In the genomic region with DNA sequence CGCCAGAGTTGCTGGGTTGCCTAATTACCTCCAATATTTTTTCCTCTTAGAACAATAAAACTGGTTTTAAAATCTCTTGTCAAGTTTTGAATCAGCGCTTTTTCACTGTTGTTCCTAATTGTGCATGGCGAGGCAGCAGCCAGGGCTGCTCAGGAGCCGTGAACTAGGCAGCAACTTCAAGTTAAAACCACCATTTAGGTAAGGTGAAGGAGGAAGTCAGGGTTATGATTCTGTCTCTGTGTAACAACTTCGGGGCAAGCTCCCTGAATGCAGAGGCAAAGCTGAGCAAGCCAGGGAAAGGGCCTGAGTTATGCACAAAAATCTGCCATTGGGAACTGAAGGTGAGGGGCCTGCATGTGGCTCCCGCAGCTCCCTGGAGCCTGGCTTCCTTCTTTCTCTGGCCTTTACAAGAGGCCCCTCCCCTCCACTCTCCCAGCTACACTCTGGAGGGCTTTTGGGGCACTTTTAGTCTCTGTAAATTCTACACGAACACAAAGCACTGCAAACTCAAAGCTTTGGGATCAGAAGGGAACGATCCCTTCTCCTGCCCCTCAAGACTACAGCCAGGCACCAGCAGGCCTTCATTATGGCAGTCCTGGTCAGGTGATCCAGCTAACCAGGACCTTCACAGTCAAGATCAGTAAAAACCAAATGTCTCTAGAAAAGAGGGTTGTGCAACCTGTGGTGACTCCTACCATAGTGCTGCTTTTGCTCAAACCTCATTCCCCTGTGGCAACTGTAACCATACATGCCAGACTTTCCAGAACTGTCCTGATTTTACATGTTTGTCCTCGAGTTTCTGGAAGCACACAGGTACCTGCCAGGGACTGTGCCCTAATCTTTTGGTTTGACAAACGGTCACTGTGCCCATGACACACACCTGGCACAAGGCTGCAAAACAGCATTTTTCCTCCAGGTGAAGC, we compare ENCODE assay signal across 8 cellular contexts.
DNase-seq lines count a peak whose midpoint lies in the region; ATAC-seq and TF ChIP-seq lines count a peak whose summit lies in the region.

No MANE protein-coding gene starts in this region.

- H3K9me3 ChIP-seq in adrenal gland (replicated peaks in 1 of 3) = no peaks in the 10 kb centered on the region
- no peaks in the 10 kb centered on the region for H3K9me3 ChIP-seq in left lung
- H3K9me3 ChIP-seq in transverse colon = no peaks in the 10 kb centered on the region

- peak; percentile 18 for ATAC-seq in activated CD8-positive, alpha-beta memory T cell treated with anti-CD3 and anti-CD28 coated beads, Interleukin-2, amount 10 ng/mL, durations not matched to agents 7 days and 5 days
- peak; percentile 21 for ATAC-seq in left lung
- ATAC-seq in GM19395 (IDR thresholded peaks at IDR 0.05; ENCODE audit: unreplicated experiment) = no peak

- H3K36me3 ChIP-seq in adrenal gland (replicated peaks in 1 of 2) = no peaks in the 10 kb centered on the region
- H3K36me3 ChIP-seq in left lung = no peaks in the 10 kb centered on the region
- H3K36me3 ChIP-seq in transverse colon = no peaks in the 10 kb centered on the region

- H3K36me3 Mint-ChIP-seq in activated CD8-positive, alpha-beta memory T cell treated with anti-CD3 and anti-CD28 coated beads, Interleukin-2, amount 10 ng/mL, durations not matched to agents 7 days and 5 days = peaks cover 20% of the 10 kb centered on the region
- no peaks in the 10 kb centered on the region for H3K36me3 Mint-ChIP-seq in glutamatergic neuron (ENCODE audit: unreplicated experiment)

- no peaks in the 10 kb centered on the region for H3K9me3 Mint-ChIP-seq in activated CD8-positive, alpha-beta memory T cell treated with anti-CD3 and anti-CD28 coated beads, Interleukin-2, amount 10 ng/mL, durations not matched to agents 7 days and 5 days (ENCODE audit: low read depth)
- H3K9me3 Mint-ChIP-seq in glutamatergic neuron (ENCODE audit: unreplicated experiment) = peaks cover 12% of the 10 kb centered on the region

- H3K27me3 ChIP-seq in adrenal gland (no peaks in the 10 kb centered on the region), left lung (no peaks in the 10 kb centered on the region), transverse colon (no peaks in the 10 kb centered on the region)

- intact Hi-C loops in adrenal gland (cut with DNase I) = no loop called here
- intact Hi-C loops in left lung (cut with DNase I) = no loop called here
- intact Hi-C loops in transverse colon (cut with DNase I; ENCODE audit: low total_unique reads) = no loop called here

- TF ChIP-seq CTCF in adrenal gland (IDR thresholded peaks at IDR 0.05) (no peak), left lung (IDR thresholded peaks at IDR 0.05) (no peak), transverse colon (IDR thresholded peaks at IDR 0.05) (no peak), glutamatergic neuron (IDR thresholded peaks at IDR 0.05; ENCODE audit: partially characterized antibody, unreplicated experiment) (no peak)

- CTCF ChIA-PET in activated CD8-positive, alpha-beta memory T cell treated with anti-CD3 and anti-CD28 coated beads, Interleukin-2, amount 10 ng/mL, durations not matched to agents 7 days and 5 days (lab: Charles Lee) = interaction anchor here (0.7 to 6.7 kb wide), 12 partner anchors 11 to 57 kb away, joined by 3 to 97 read pairs (median 8); a partner anchor contains a TSS

- in situ Hi-C loops in transverse colon (cut with MboI; ENCODE audit: low pct_ligation_motif_present in 1 of 4, low pct_unique_long_range_greater_than_20kb in 1 of 4, low sequenced_read_pairs in 3 of 4) = no loop called here

- DNase-seq in activated CD8-positive, alpha-beta memory T cell treated with anti-CD3 and anti-CD28 coated beads, Interleukin-2, amount 10 ng/mL, durations not matched to agents 7 days and 5 days = peak; percentile 61
- no peak for DNase-seq in activated CD8-positive, alpha-beta memory T cell treated with anti-CD3 and anti-CD28 coated beads for 24 hours
- DNase-seq in adrenal gland (peak in 3 of 7 donors; percentile 38 to 59 (median 41)), left lung (no peak), transverse colon (no peak), HuH-7.5 (ENCODE audit: low spot score) (no peak), glutamatergic neuron (no peak)

- peak in 1 of 2 donors; percentile 29 for TF ChIP-seq POLR2A in adrenal gland (IDR thresholded peaks at IDR 0.05)
- TF ChIP-seq POLR2A in transverse colon (IDR thresholded peaks at IDR 0.05) = no peak

- peaks cover 39 to 58% of the 10 kb centered on the region in 2 donors for H3K4me1 ChIP-seq in adrenal gland (replicated peaks in 1 of 2)
- H3K4me1 ChIP-seq in left lung = peaks cover 38 to 67% of the 10 kb centered on the region in 2 donors
- H3K4me1 ChIP-seq in transverse colon = peaks cover 45 to 64% (median 52%) of the 10 kb centered on the region in 4 donors

- H3K27ac ChIP-seq in adrenal gland = peak overlapping the region; percentile 92 to 99 (median 97)
- H3K27ac ChIP-seq in left lung = peak overlapping the region; percentile 96
- peak overlapping the region; percentile 99 for H3K27ac ChIP-seq in transverse colon

- no peaks in the 10 kb centered on the region for H3K27me3 Mint-ChIP-seq in activated CD8-positive, alpha-beta memory T cell treated with anti-CD3 and anti-CD28 coated beads, Interleukin-2, amount 10 ng/mL, durations not matched to agents 7 days and 5 days
- peaks cover 9% of the 10 kb centered on the region for H3K27me3 Mint-ChIP-seq in glutamatergic neuron (ENCODE audit: unreplicated experiment)

- H3K4me3 Mint-ChIP-seq in activated CD8-positive, alpha-beta memory T cell treated with anti-CD3 and anti-CD28 coated beads, Interleukin-2, amount 10 ng/mL, durations not matched to agents 7 days and 5 days = peak overlapping the region; percentile 85
- no peak overlapping the region for H3K4me3 Mint-ChIP-seq in glutamatergic neuron (ENCODE audit: unreplicated experiment)

- H3K4me1 Mint-ChIP-seq in activated CD8-positive, alpha-beta memory T cell treated with anti-CD3 and anti-CD28 coated beads, Interleukin-2, amount 10 ng/mL, durations not matched to agents 7 days and 5 days = peaks cover 61% of the 10 kb centered on the region
- H3K4me1 Mint-ChIP-seq in glutamatergic neuron (ENCODE audit: low read depth, unreplicated experiment) = peaks cover 34% of the 10 kb centered on the region

- TF ChIP-seq EP300 in transverse colon (IDR thresholded peaks at IDR 0.05; ENCODE audit: low read depth) = peak; percentile 71

- H3K4me3 ChIP-seq in adrenal gland (peak overlapping the region in 1 of 4 donors; percentile 89), left lung (no peak overlapping the region), transverse colon (peak overlapping the region in 2 of 4 donors; percentile 74 to 77)

- WGBS in adrenal gland, 4 donors = 42 to 53% (median 46%) methylated on average over 9 to 10 of the region's 10 CpGs
- 6 to 40% methylated on average over 3 to 10 of the region's 10 CpGs for whole genome bisulfite sequencing in transverse colon (ENCODE audit: low coverage in 1 of 2), 2 donors

- peak overlapping the region; percentile 95 for H3K27ac Mint-ChIP-seq in activated CD8-positive, alpha-beta memory T cell treated with anti-CD3 and anti-CD28 coated beads, Interleukin-2, amount 10 ng/mL, durations not matched to agents 7 days and 5 days
- no peak overlapping the region for H3K27ac Mint-ChIP-seq in glutamatergic neuron (ENCODE audit: unreplicated experiment)
